12 cellular contexts compared by ENCODE assay signal in genomic region chr18:23626451-23627279, GRCh38. TPM values are rescaled to one million over a fixed set of nuclear protein-coding genes. Genes with fewer than 3 reads are reported as not detected.
DNase-seq lines count a peak whose midpoint lies in the region; ATAC-seq and TF ChIP-seq lines count a peak whose summit lies in the region.
"Had no signal": no experiment of that assay in that cellular context is flagged by ENCODE, and none has a peak within 500 bp of the region (broad histone marks: within the 10 kb centered on the region; RNA-seq: fewer than 3 reads in every experiment).

No MANE protein-coding gene starts in this region.

- POLR2A ChIA-PET in HCT116 (lab: Charles Lee), result interaction anchor here (0.8 to 2.4 kb wide), 4 partner anchors 10 to 81 kb away, joined by 3 to 5 read pairs (median 4); no protein-coding TSS in a partner anchor

- CTCF ChIA-PET in HCT116 (lab: Charles Lee), result interaction anchor here (1.4 to 13.0 kb wide), 3 partner anchors 17 to 128 kb away, joined by 3 to 178 read pairs (median 3); no protein-coding TSS in a partner anchor

- H3K4me3 Mint-ChIP-seq in activated T-cell treated with anti-CD3 and anti-CD28 coated beads, Interleukin-2, amount 50 U/mL, for 4 hours, result no peak overlapping the region

- H3K9me3 Mint-ChIP-seq in activated T-cell treated with anti-CD3 and anti-CD28 coated beads, Interleukin-2, amount 50 U/mL, for 4 hours, result no peaks in the 10 kb centered on the region

- TF ChIP-seq CTCF in HCT116 (IDR thresholded peaks at IDR 0.05 in 2 of 3, conservative IDR thresholded peaks at IDR 0.05 in 1 of 3; ENCODE audit: borderline replicate concordance in 1 of 3, insufficient read depth in 1 of 3, low read depth in 2 of 3, low read length in 2 of 3) (no peak), foreskin keratinocyte (conservative IDR thresholded peaks at IDR 0.05) (no peak)

- peak overlapping the region; percentile 48 for H3K4me2 ChIP-seq in HCT116 (ENCODE audit: low read length)

- no peaks in the 10 kb centered on the region for H3K36me3 Mint-ChIP-seq in activated T-cell treated with anti-CD3 and anti-CD28 coated beads, Interleukin-2, amount 50 U/mL, for 4 hours (ENCODE audit: insufficient read depth)

- H3K27me3 Mint-ChIP-seq in activated T-cell treated with anti-CD3 and anti-CD28 coated beads, Interleukin-2, amount 50 U/mL, for 4 hours (ENCODE audit: low read depth), result peaks cover 7% of the 10 kb centered on the region

- no peaks in the 10 kb centered on the region for H3K79me2 ChIP-seq in HCT116 (ENCODE audit: insufficient read depth, low read length)

- H4K20me1 ChIP-seq in HCT116 (ENCODE audit: insufficient read depth), result no peaks in the 10 kb centered on the region

- peak; percentile 22; the same call in 1 of the 2 replicates for ATAC-seq in HCT116
- peak; percentile 73 for ATAC-seq in SK-N-SH treated with all-trans-retinoic acid at 6 μM for 48 hours
- ATAC-seq in foreskin keratinocyte, result no peak
- ATAC-seq in activated T-cell treated with anti-CD3 and anti-CD28 coated beads, Interleukin-2, amount 50 U/mL, for 4 hours, result no peak
- ATAC-seq in HG03457 (IDR thresholded peaks at IDR 0.05; ENCODE audit: unreplicated experiment), result no peak

- TF ChIP-seq RAD21 in HCT116 (IDR thresholded peaks at IDR 0.05; ENCODE audit: low read depth), result no peak

- RAD21 ChIA-PET in HCT116 (lab: Charles Lee; ENCODE audit: low non-redundant PET in 1 of 2, low total read pairs in 2 of 2, uncharacterized antibody in 2 of 2, unreplicated experiment in 2 of 2), result interaction anchor here (1.9 to 3.6 kb wide), 2 partner anchors 76 kb away, joined by 10 to 18 read pairs; no protein-coding TSS in a partner anchor

- no peaks in the 10 kb centered on the region for H3K36me3 ChIP-seq in HCT116 (ENCODE audit: control insufficient read depth in 1 of 2, insufficient read depth in 2 of 2, low read length in 2 of 2)
- H3K36me3 ChIP-seq: BE2C had no signal

- H3K27ac ChIP-seq in HCT116 (ENCODE audit: low read depth, low read length) (peak overlapping the region; percentile 30; the same call in 1 of the 2 replicates), foreskin keratinocyte (peak overlapping the region; percentile 12)

- no peak overlapping the region for H3K9ac ChIP-seq in HCT116 (ENCODE audit: low read length)

- H3K4me1 ChIP-seq in HCT116 (ENCODE audit: control insufficient read depth in 1 of 2, insufficient read depth in 2 of 2, low read length in 2 of 2) (peaks cover 34 to 38% of the 10 kb centered on the region in 2 experiments), foreskin keratinocyte (peaks cover 20% of the 10 kb centered on the region)
- H3K4me1 ChIP-seq: BE2C had no signal

- no peaks in the 10 kb centered on the region for H3K9me3 ChIP-seq in HCT116 (ENCODE audit: control insufficient read depth in 1 of 2, insufficient read depth in 1 of 2, low read depth in 1 of 2, low read length in 2 of 2)
- H3K9me3 ChIP-seq: BE2C had no signal

- H3K4me3 ChIP-seq in HCT116 (replicated peaks in 1 of 2; ENCODE audit: low read depth in 1 of 2, low read length in 2 of 2), result no peak overlapping the region

- intact Hi-C loops in HCT116 (cut with micrococcal nuclease), result no loop called here

- H2AFZ ChIP-seq in HCT116 (ENCODE audit: low read depth, low read length, poor library complexity, severe bottlenecking), result peak overlapping the region; percentile 33

- no peaks in the 10 kb centered on the region for H3K27me3 ChIP-seq in HCT116 (ENCODE audit: insufficient read depth, low read length)
- H3K27me3 ChIP-seq in foreskin keratinocyte, result no peaks in the 10 kb centered on the region
- H3K27me3 ChIP-seq: BE2C had no signal

- no peak for TF ChIP-seq POLR2A in HCT116 (IDR thresholded peaks at IDR 0.05; ENCODE audit: borderline replicate concordance, extremely low read depth, insufficient read depth, insufficient read length)

- H3K4me1 Mint-ChIP-seq in activated T-cell treated with anti-CD3 and anti-CD28 coated beads, Interleukin-2, amount 50 U/mL, for 4 hours (ENCODE audit: low read depth), result peaks cover 6% of the 10 kb centered on the region

- DNase-seq in A172 (ENCODE audit: low spot score) (peak; percentile 31), HCT116 (ENCODE audit: low read depth, low spot score) (no peak), foreskin keratinocyte (peak; percentile 23 to 36), NCI-H2081 treated with DMSO at 0.1 percent for 48 hours (lab: John Stamatoyannopoulos, UW) (no peak), NCI-H748 treated with DMSO at 0.1 percent for 48 hours (lab: John Stamatoyannopoulos, UW) (no peak)
- no peak for DNase-seq in activated T-cell treated with anti-CD3 and anti-CD28 coated beads, Interleukin-2, amount 50 U/mL, for 4 hours
- DNase-seq: activated CD4-positive, CD25-positive, alpha-beta regulatory T cell; BE2C; effector CD8-positive, alpha-beta T cell; NCI-H1417 treated with DMSO at 0.1 percent for 48 hours had no signal

- H3K9me2 ChIP-seq in HCT116 (ENCODE audit: insufficient read depth), result no peaks in the 10 kb centered on the region

- no TSS peak for BruUV-seq in HCT116 (replicated peaks; lab: Mats Ljungman, UMichigan)

TF ChIP-seq in HCT116, 20 proteins besides CTCF, POLR2A, EP300 and RAD21:
- TF ChIP-seq SP1 (IDR thresholded peaks at IDR 0.05; ENCODE audit: low read depth) (peak; percentile 36), FOSL1 (IDR thresholded peaks at IDR 0.05; ENCODE audit: low read depth) (peak; percentile 38), JUND (IDR thresholded peaks at IDR 0.05) (peak; percentile 11; the same call in 1 of the 2 replicates)
- TF ChIP-seq, protein P1, sequence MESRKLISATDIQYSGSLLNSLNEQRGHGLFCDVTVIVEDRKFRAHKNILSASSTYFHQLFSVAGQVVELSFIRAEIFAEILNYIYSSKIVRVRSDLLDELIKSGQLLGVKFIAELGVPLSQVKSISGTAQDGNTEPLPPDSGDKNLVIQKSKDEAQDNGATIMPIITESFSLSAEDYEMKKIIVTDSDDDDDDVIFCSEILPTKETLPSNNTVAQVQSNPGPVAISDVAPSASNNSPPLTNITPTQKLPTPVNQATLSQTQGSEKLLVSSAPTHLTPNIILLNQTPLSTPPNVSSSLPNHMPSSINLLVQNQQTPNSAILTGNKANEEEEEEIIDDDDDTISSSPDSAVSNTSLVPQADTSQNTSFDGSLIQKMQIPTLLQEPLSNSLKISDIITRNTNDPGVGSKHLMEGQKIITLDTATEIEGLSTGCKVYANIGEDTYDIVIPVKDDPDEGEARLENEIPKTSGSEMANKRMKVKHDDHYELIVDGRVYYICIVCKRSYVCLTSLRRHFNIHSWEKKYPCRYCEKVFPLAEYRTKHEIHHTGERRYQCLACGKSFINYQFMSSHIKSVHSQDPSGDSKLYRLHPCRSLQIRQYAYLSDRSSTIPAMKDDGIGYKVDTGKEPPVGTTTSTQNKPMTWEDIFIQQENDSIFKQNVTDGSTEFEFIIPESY (IDR thresholded peaks at IDR 0.05; ENCODE audit: extremely low read depth, insufficient replicate concordance, low read length), result no peak

TF ChIP-seq in SK-N-SH treated with all-trans-retinoic acid at 6 μM for 48 hours, 23 proteins besides CTCF, POLR2A, EP300 and RAD21 (continues in another document):
- no peak for TF ChIP-seq TCF4 (CRISPR knock-in tag; IDR thresholded peaks at IDR 0.05; ENCODE audit: borderline replicate concordance)
- TF ChIP-seq POU6F1 (CRISPR knock-in tag; IDR thresholded peaks at IDR 0.05; ENCODE audit: borderline replicate concordance, low read depth), result no peak
- no peak for TF ChIP-seq ZNF565 (CRISPR knock-in tag; conservative IDR thresholded peaks at IDR 0.05; ENCODE audit: low read depth)
- TF ChIP-seq ZFP3 (CRISPR knock-in tag; IDR thresholded peaks at IDR 0.05), result no peak
- TF ChIP-seq TOX (CRISPR knock-in tag; IDR thresholded peaks at IDR 0.05; ENCODE audit: borderline replicate concordance), result no peak
- TF ChIP-seq CSDC2 (CRISPR knock-in tag; IDR thresholded peaks at IDR 0.05), result no peak
- no peak for TF ChIP-seq ZC3H10 (CRISPR knock-in tag; IDR thresholded peaks at IDR 0.05)

RNA-seq across cellular contexts. Expression of gene ANKRD29, which starts 36.0 kb away (rescaled TPM):
- total RNA-seq in A172 (2014; rRNA removed; shearing (Covaris generic)), result 3.8 and 4.0 TPM in 2 replicates
- 8.8 TPM for total RNA-seq in HCT116 (2021; ENCODE audit: unreplicated experiment)
- 5.8 and 6.8 TPM in 2 replicates for polyA plus RNA-seq in HCT116 (2012)
- 5.6 and 7.7 TPM in 2 replicates for total RNA-seq in foreskin keratinocyte
- polyA plus RNA-seq in foreskin keratinocyte, result 5.4 and 5.5 TPM in 2 replicates
- not detected for total RNA-seq in activated T-cell treated with anti-CD3 and anti-CD28 coated beads, Interleukin-2, amount 50 U/mL, for 4 hours

RNA-seq across cellular contexts. Expression of gene NPC1, which starts 40.4 kb away (rescaled TPM):
- 58.5 and 128 TPM in 2 replicates for total RNA-seq in A172 (2014; rRNA removed; shearing (Covaris generic))
- total RNA-seq in HCT116 (2021; ENCODE audit: unreplicated experiment) (51.6 TPM), foreskin keratinocyte (60.8 and 69.9 TPM in 2 replicates)
- 47.8 and 68.4 TPM in 2 replicates for polyA plus RNA-seq in HCT116 (2012)
- polyA plus RNA-seq in foreskin keratinocyte, result 24.3 and 25.8 TPM in 2 replicates
- total RNA-seq in activated T-cell treated with anti-CD3 and anti-CD28 coated beads, Interleukin-2, amount 50 U/mL, for 4 hours, result 10 to 100 TPM; 15.9 to 25.4 (median 19.0) TPM

Comparison
In these comparisons a context has a peak if more than half of its experiments do, and no peak if none do; other contexts are left out.
1. DNase-seq: peak in A172 (single experiment) and foreskin keratinocyte (2 of 2); none in HCT116 (single experiment), activated T-cell treated with anti-CD3 and anti-CD28 coated beads, Interleukin-2, amount 50 U/mL, for 4 hours (single experiment), NCI-H2081 treated with DMSO at 0.1 percent for 48 hours (single experiment) and NCI-H748 treated with DMSO at 0.1 percent for 48 hours (single experiment).
2. ATAC-seq: peak in HCT116 (single experiment) and SK-N-SH treated with all-trans-retinoic acid at 6 μM for 48 hours (single experiment); none in foreskin keratinocyte (single experiment), activated T-cell treated with anti-CD3 and anti-CD28 coated beads, Interleukin-2, amount 50 U/mL, for 4 hours (0 of 2) and HG03457 (single experiment).